19 cellular contexts compared by ENCODE assay signal in genomic region chr4:6071959-6072720, GRCh38. TPM values are rescaled to one million over a fixed set of nuclear protein-coding genes. Genes with fewer than 3 reads are reported as not detected.
A peak's percentile ranks its signal among the peaks of the same experiment; 100 is the strongest.
DNase-seq lines count a peak whose midpoint lies in the region; ATAC-seq, FAIRE-seq and TF ChIP-seq lines count a peak whose summit lies in the region.
"Had no signal": no experiment of that assay in that cellular context is flagged by ENCODE, and none has a peak within 500 bp of the region (broad histone marks: within the 10 kb centered on the region; RNA-seq: fewer than 3 reads in every experiment).

No MANE protein-coding gene starts in this region.

- peaks cover 2% of the 10 kb centered on the region for H3K9me3 Mint-ChIP-seq in astrocyte (ENCODE audit: unreplicated experiment)
- H3K9me3 Mint-ChIP-seq: activated CD8-positive, alpha-beta T cell treated with anti-CD3 and anti-CD28 coated beads for 36 hours; mesothelial cell of epicardium; stimulated activated naive CD8-positive, alpha-beta T cell treated with anti-CD3 and anti-CD28 coated beads, Interleukin-15, Interleukin-2, amounts not matched to agents 100 ng/mL and 50 ng/mL, for 24 hours had no signal

- H3K9me3 ChIP-seq in astrocyte (ENCODE audit: insufficient read depth, low read depth, low read length) (no peaks in the 10 kb centered on the region), PC-9 (ENCODE audit: insufficient read depth, low read depth) (no peaks in the 10 kb centered on the region)
- H3K9me3 ChIP-seq: prostate gland had no signal

- no peak overlapping the region for H3K4me2 ChIP-seq in astrocyte (ENCODE audit: low read length)
- no peak overlapping the region for H3K4me2 ChIP-seq in PC-9

- no peak overlapping the region for H3K4me3 Mint-ChIP-seq in astrocyte (ENCODE audit: unreplicated experiment)
- H3K4me3 Mint-ChIP-seq: activated CD8-positive, alpha-beta T cell treated with anti-CD3 and anti-CD28 coated beads for 36 hours; mesothelial cell of epicardium; stimulated activated naive CD8-positive, alpha-beta T cell treated with anti-CD3 and anti-CD28 coated beads, Interleukin-15, Interleukin-2, amounts not matched to agents 100 ng/mL and 50 ng/mL, for 24 hours had no signal

- POLR2A ChIA-PET in PC-9 (lab: Charles Lee; ENCODE audit: unreplicated experiment): no interaction called here

- peak overlapping the region; percentile 62 for H3K27ac Mint-ChIP-seq in astrocyte (ENCODE audit: unreplicated experiment)
- H3K27ac Mint-ChIP-seq: activated CD8-positive, alpha-beta T cell treated with anti-CD3 and anti-CD28 coated beads for 36 hours; mesothelial cell of epicardium; stimulated activated naive CD8-positive, alpha-beta T cell treated with anti-CD3 and anti-CD28 coated beads, Interleukin-15, Interleukin-2, amounts not matched to agents 100 ng/mL and 50 ng/mL, for 24 hours had no signal

- H2AFZ ChIP-seq in astrocyte (ENCODE audit: low read depth, low read length) (no peak overlapping the region), PC-9 (no peak overlapping the region)

- no peaks in the 10 kb centered on the region for H3K9me2 ChIP-seq in PC-9 (ENCODE audit: insufficient read depth)

- H3F3A ChIP-seq in PC-9 (ENCODE audit: insufficient read depth, low read depth): no peaks in the 10 kb centered on the region

- CTCF ChIA-PET in PC-9 (lab: Charles Lee): no interaction called here

- DNase-seq in DMS53 treated with DMSO at 0.1 percent for 48 hours (lab: John Stamatoyannopoulos, UW; ENCODE audit: unreplicated experiment): peak; percentile 80
- peak; percentile 12 for DNase-seq in NCI-H128 (lab: John Stamatoyannopoulos, UW; ENCODE audit: unreplicated experiment)
- no peak for DNase-seq in astrocyte (ENCODE audit: low read depth)
- peak; percentile 14 for DNase-seq in midbrain (lab: John Stamatoyannopoulos, UW)
- DNase-seq in Ammon's horn (ENCODE audit: low spot score): no peak
- DNase-seq in PC-9: no peak
- DNase-seq: activated CD8-positive, alpha-beta T cell treated with anti-CD3 and anti-CD28 coated beads for 36 hours; activated gamma-delta T cell; NCI-H446 treated with DMSO at 0.1 percent for 48 hours; stimulated activated CD4-positive, alpha-beta T cell treated with anti-CD3 and anti-CD28 coated beads, Interleukin-4, amount 100 ng/mL, for 24 hours had no signal

- H3K79me2 ChIP-seq in astrocyte (ENCODE audit: insufficient read depth, low read length) (no peaks in the 10 kb centered on the region), PC-9 (ENCODE audit: low read depth) (no peaks in the 10 kb centered on the region)

- TF ChIP-seq CTCF in astrocyte (IDR thresholded peaks at IDR 0.05; ENCODE audit: insufficient read depth, low read depth, low read length) (no peak), PC-9 (conservative IDR thresholded peaks at IDR 0.05) (no peak)

- intact Hi-C loops in PC-9 (cut with micrococcal nuclease; ENCODE audit: unreplicated experiment): no loop called here

- peaks cover 2% of the 10 kb centered on the region for H3K4me1 Mint-ChIP-seq in astrocyte (ENCODE audit: low read depth, unreplicated experiment)

- H4K20me1 ChIP-seq in astrocyte (ENCODE audit: insufficient read depth, low read length) (no peaks in the 10 kb centered on the region), PC-9 (ENCODE audit: insufficient read depth) (no peaks in the 10 kb centered on the region)

- H3K4me3 ChIP-seq in astrocyte (ENCODE audit: insufficient read depth, low read depth, low read length) (no peak overlapping the region), PC-9 (no peak overlapping the region)
- H3K4me3 ChIP-seq: prostate gland had no signal

- no peak overlapping the region for H3K9ac ChIP-seq in astrocyte (ENCODE audit: low read length)

- no peaks in the 10 kb centered on the region for H3K36me3 Mint-ChIP-seq in astrocyte (ENCODE audit: low read depth, unreplicated experiment)
- H3K36me3 Mint-ChIP-seq: mesothelial cell of epicardium had no signal

- no peaks in the 10 kb centered on the region for H3K36me3 ChIP-seq in astrocyte (ENCODE audit: insufficient read depth, low read length)
- H3K36me3 ChIP-seq in PC-9 (ENCODE audit: low read depth): no peaks in the 10 kb centered on the region
- H3K36me3 ChIP-seq: prostate gland had no signal

- FAIRE-seq in astrocyte (lab: Jason Lieb, UNC): no peak
- FAIRE-seq: bronchial epithelial cell, G401.6, GM18507 had no signal

- no peak overlapping the region for H3K27ac ChIP-seq in astrocyte (ENCODE audit: low read depth, low read length)
- no peak overlapping the region for H3K27ac ChIP-seq in PC-9
- H3K27ac ChIP-seq: prostate gland had no signal

- H3K4me1 ChIP-seq in astrocyte (ENCODE audit: insufficient read depth, low read length): no peaks in the 10 kb centered on the region
- H3K4me1 ChIP-seq in PC-9 (replicated peaks; ENCODE audit: insufficient read depth): no peaks in the 10 kb centered on the region
- H3K4me1 ChIP-seq: prostate gland had no signal

- no TSS peak for BruUV-seq in PC-9 (replicated peaks; lab: Mats Ljungman, UMichigan)

- ATAC-seq in GM18873 (IDR thresholded peaks at IDR 0.05; ENCODE audit: low FRiP score, unreplicated experiment) (no peak), HG03159 (IDR thresholded peaks at IDR 0.05; ENCODE audit: unreplicated experiment) (no peak)
- ATAC-seq: activated CD8-positive, alpha-beta T cell treated with anti-CD3 and anti-CD28 coated beads for 36 hours had no signal

- no peaks in the 10 kb centered on the region for H3K27me3 ChIP-seq in astrocyte (ENCODE audit: insufficient read depth, low read length)
- H3K27me3 ChIP-seq in PC-9 (ENCODE audit: insufficient read depth, low read depth): peaks cover 65% of the 10 kb centered on the region

- peaks cover 50% of the 10 kb centered on the region for H3K27me3 Mint-ChIP-seq in astrocyte (ENCODE audit: low read depth, unreplicated experiment)
- H3K27me3 Mint-ChIP-seq: activated CD8-positive, alpha-beta T cell treated with anti-CD3 and anti-CD28 coated beads for 36 hours; stimulated activated naive CD8-positive, alpha-beta T cell treated with anti-CD3 and anti-CD28 coated beads, Interleukin-15, Interleukin-2, amounts not matched to agents 100 ng/mL and 50 ng/mL, for 24 hours had no signal

RNA-seq across cellular contexts. Expression of gene C4orf50, which starts 53.9 kb away (rescaled TPM):
- total RNA-seq in astrocyte: 0.16 and 0.17 TPM in 2 replicates
- not detected in 2 replicates for total RNA-seq in PC-9 (2021)
- total RNA-seq: bronchial epithelial cell, epithelial cell of proximal tubule had no signal

Comparison
In these comparisons a context has a peak if more than half of its experiments do, and no peak if none do; other contexts are left out.
1. DNase-seq: peak in DMS53 treated with DMSO at 0.1 percent for 48 hours (single experiment), NCI-H128 (single experiment) and midbrain (single experiment); none in astrocyte (single experiment), Ammon's horn (single experiment) and PC-9 (0 of 2).